ENCODE assay signal across 22 cellular contexts in genomic region chr9:122380293-122380692, GRCh38. TPM values are rescaled to one million over a fixed set of nuclear protein-coding genes. Genes with fewer than 3 reads are reported as not detected.
A peak's percentile ranks its signal among the peaks of the same experiment; 100 is the strongest.
DNase-seq lines count a peak whose midpoint lies in the region; ATAC-seq, FAIRE-seq and TF ChIP-seq lines count a peak whose summit lies in the region.
"Had no signal": no experiment of that assay in that cellular context is flagged by ENCODE, and none has a peak within 500 bp of the region (broad histone marks: within the 10 kb centered on the region; RNA-seq: fewer than 3 reads in every experiment).

No MANE protein-coding gene starts in this region.

- H3K9me3 ChIP-seq in A549 (peaks cover 11% of the 10 kb centered on the region), IMR-90 (ENCODE audit: control insufficient read depth, insufficient read depth, low read length) (peaks cover 3% of the 10 kb centered on the region; the same call in 1 of the 2 replicates)

- H3K27ac ChIP-seq in A549 (no peak overlapping the region), IMR-90 (ENCODE audit: insufficient read depth, low read length) (no peak overlapping the region)
- H3K27ac ChIP-seq: 22Rv1; BLaER1 treated with 17β-estradiol and CSF1 and Interleukin-3, amounts not matched to agents 10 nM and 100 nM; C4-2B had no signal

- H3K23ac ChIP-seq in IMR-90 (ENCODE audit: low read depth, low read length), result no peak overlapping the region

- no peak overlapping the region for H4K91ac ChIP-seq in IMR-90 (ENCODE audit: insufficient read depth, low read depth, low read length)

- no TSS peak for BruUV-seq in IMR-90 (replicated peaks; lab: Mats Ljungman, UMichigan)

- H3K4me1 Mint-ChIP-seq in chondrocyte (ENCODE audit: low read depth), result peaks cover 29% of the 10 kb centered on the region

- no peaks in the 10 kb centered on the region for H3K36me3 Mint-ChIP-seq in chondrocyte (ENCODE audit: low read depth)
- H3K36me3 Mint-ChIP-seq: CD8-positive, alpha-beta T cell had no signal

- H3K27me3 ChIP-seq in IMR-90 (ENCODE audit: control insufficient read depth, insufficient read depth, low read length), result no peaks in the 10 kb centered on the region
- H3K27me3 ChIP-seq: BLaER1 treated with 17β-estradiol and CSF1 and Interleukin-3, amounts not matched to agents 10 nM and 100 nM had no signal

- H3K9me1 ChIP-seq in IMR-90 (ENCODE audit: insufficient read depth, low read length), result peaks cover 41% of the 10 kb centered on the region

- H3K14ac ChIP-seq in IMR-90 (replicated peaks; ENCODE audit: low read depth, low read length), result 0 out of 2 replicates have a peak overlapping the region, but pooled peaks have one; percentile 5

- no peak overlapping the region for H3K4me3 Mint-ChIP-seq in chondrocyte (ENCODE audit: unreplicated experiment)
- H3K4me3 Mint-ChIP-seq: B cell; CD4-positive, alpha-beta T cell; CD8-positive, alpha-beta T cell had no signal

- FAIRE-seq in A549 (lab: Jason Lieb, UNC) (no peak), GM12891 (lab: Jason Lieb, UNC) (no peak)
- FAIRE-seq: D721Med, G401.6, GM12892, GM18507 had no signal

- H3K4me3 ChIP-seq in A549, result no peak overlapping the region
- H3K4me3 ChIP-seq in IMR-90 (ENCODE audit: insufficient read depth, low read depth, low read length), result no peak overlapping the region

- H3K4ac ChIP-seq in IMR-90 (ENCODE audit: low read depth, low read length), result peak overlapping the region; percentile 37; the same call in 1 of the 2 replicates

- no peak overlapping the region for H3K56ac ChIP-seq in IMR-90 (ENCODE audit: extremely low read depth, insufficient read depth, low read length)

- no peak overlapping the region for H2AK9ac ChIP-seq in IMR-90 (replicated peaks; ENCODE audit: low read depth, low read length, poor library complexity)

- H3K27ac Mint-ChIP-seq in chondrocyte (ENCODE audit: unreplicated experiment), result no peak overlapping the region
- H3K27ac Mint-ChIP-seq: B cell; CD4-positive, alpha-beta T cell; CD8-positive, alpha-beta T cell had no signal

- TF ChIP-seq RAD21 in A549 (conservative IDR thresholded peaks at IDR 0.05 in 1 of 2, IDR thresholded peaks at IDR 0.05 in 1 of 2), result no peak
- no peak for TF ChIP-seq RAD21 in IMR-90 (IDR thresholded peaks at IDR 0.05; ENCODE audit: low read length)

- intact Hi-C loops in IMR-90 (cut with micrococcal nuclease), result no loop called here

- TF ChIP-seq POLR2A in A549 (IDR thresholded peaks at IDR 0.05; ENCODE audit: low read length) (no peak), IMR-90 (IDR thresholded peaks at IDR 0.05; ENCODE audit: low read depth, low read length) (no peak), GM12891 (IDR thresholded peaks at IDR 0.05; ENCODE audit: low read depth, low read length) (no peak)

- H3K4me1 ChIP-seq in A549, result peaks cover 43% of the 10 kb centered on the region
- peaks cover 43% of the 10 kb centered on the region for H3K4me1 ChIP-seq in IMR-90 (ENCODE audit: control insufficient read depth, insufficient read depth, low read length)
- H3K4me1 ChIP-seq: Caco-2 had no signal

- no peak for ATAC-seq in A549
- ATAC-seq in IMR-90 (ENCODE audit: low read depth), result no peak
- ATAC-seq: CD8-positive, alpha-beta T cell had no signal

- dilution Hi-C loops in IMR-90 (cut with HindIII; ENCODE audit: low sequenced_read_pairs, unreplicated experiment), result no loop called here

- WGBS in A549 (ENCODE audit: missing lambda C conversion rate), result 83% methylated on average over 4 of the region's 4 CpGs
- no CpG with 5 or more reads among the region's 4 CpGs for WGBS in IMR-90 (ENCODE audit: extremely low coverage in 2 of 2, insufficient read length in 1 of 2), 2 experiments

- no peak overlapping the region for H3K9ac ChIP-seq in IMR-90 (ENCODE audit: low read depth, low read length)
- H3K9ac ChIP-seq: BLaER1 treated with 17β-estradiol and CSF1 and Interleukin-3, amounts not matched to agents 10 nM and 100 nM had no signal

- no peak for DNase-seq in A549 (ENCODE audit: low read depth in 1 of 2, low spot score in 1 of 2)
- DNase-seq in IMR-90, result no peak
- DNase-seq in chondrocyte (ENCODE audit: low spot score), result peak; percentile 20
- no peak for DNase-seq in GM12891 (ENCODE audit: insufficient read length, low spot score)
- no peak for DNase-seq in retina
- DNase-seq: ACHN; Caco-2; Calu3; CD4-positive, alpha-beta T cell; CD8-positive, alpha-beta T cell; DMS79 treated with DMSO at 0.1 percent for 48 hours; GF-D8 had no signal

- H2AK5ac ChIP-seq in IMR-90 (ENCODE audit: low read depth, low read length), result peak overlapping the region; percentile 69; the same call in 1 of the 2 replicates

- peak overlapping the region; percentile 9; the same call in 1 of the 2 replicates for H4K5ac ChIP-seq in IMR-90 (ENCODE audit: low read depth, low read length)

- H3K27me3 Mint-ChIP-seq in chondrocyte (ENCODE audit: low read depth), result peaks cover 2% of the 10 kb centered on the region
- H3K27me3 Mint-ChIP-seq: B cell had no signal

- TF ChIP-seq CTCF in A549 (IDR thresholded peaks at IDR 0.05), result no peak
- no peak for TF ChIP-seq CTCF in IMR-90 (conservative IDR thresholded peaks at IDR 0.05; ENCODE audit: low read depth, low read length)
- no peak for TF ChIP-seq CTCF in chondrocyte (IDR thresholded peaks at IDR 0.05)

- CTCF ChIA-PET in A549 (lab: Yijun Ruan, JAX) (interaction anchor here (0.6 to 1.6 kb wide), 2 partner anchors 24 to 301 kb away, joined by 3 read pairs; no protein-coding TSS in a partner anchor), IMR-90 (lab: Yijun Ruan, JAX) (no interaction called here)

- no peak overlapping the region for H2BK120ac ChIP-seq in IMR-90 (ENCODE audit: low read depth, low read length)

- no peak for TF ChIP-seq EP300 in A549 (IDR thresholded peaks at IDR 0.05)

- H3K79me1 ChIP-seq in IMR-90 (ENCODE audit: low read depth in 1 of 2, low read length in 2 of 2), result peaks cover 13 to 66% of the 10 kb centered on the region in 2 experiments; a peak in 3 of 4 replicates

- H2BK5ac ChIP-seq in IMR-90 (ENCODE audit: low read depth, low read length, poor library complexity, severe bottlenecking), result peak overlapping the region; percentile 27

- H3K18ac ChIP-seq in IMR-90 (ENCODE audit: low read depth, low read length), result peak overlapping the region; percentile 26; the same call in 1 of the 2 replicates

- H4K8ac ChIP-seq in IMR-90 (ENCODE audit: low read depth in 2 of 2, low read length in 2 of 2), result no peak overlapping the region

- POLR2A ChIA-PET in A549 (lab: Yijun Ruan, JAX) (no interaction called here), IMR-90 (lab: Charles Lee; ENCODE audit: unreplicated experiment) (no interaction called here)

- H3K4me2 ChIP-seq in A549, result no peak overlapping the region
- no peak overlapping the region for H3K4me2 ChIP-seq in IMR-90 (ENCODE audit: low read depth, low read length)
- H3K4me2 ChIP-seq: BLaER1 treated with 17β-estradiol and CSF1 and Interleukin-3, amounts not matched to agents 10 nM and 100 nM had no signal

- no peak overlapping the region for H2BK20ac ChIP-seq in IMR-90 (ENCODE audit: low read depth, low read length)

- no peak overlapping the region for H2BK15ac ChIP-seq in IMR-90 (ENCODE audit: low read depth, low read length)

- peaks cover 52% of the 10 kb centered on the region for H3K36me3 ChIP-seq in IMR-90 (ENCODE audit: control insufficient read depth, insufficient read depth, low read length)

- no peaks in the 10 kb centered on the region for H3K9me3 Mint-ChIP-seq in chondrocyte (ENCODE audit: low read depth)

- no peak overlapping the region for H2AFZ ChIP-seq in IMR-90 (replicated peaks; ENCODE audit: low read length, poor library complexity)

- no peaks in the 10 kb centered on the region for H4K20me1 ChIP-seq in IMR-90 (ENCODE audit: insufficient read depth, low read length)

- in situ Hi-C loops in IMR-90 (cut with MboI; ENCODE audit: low sequenced_read_pairs), result no loop called here

TF ChIP-seq in A549, 52 proteins besides CTCF, POLR2A, EP300 and RAD21:
- TF ChIP-seq CHD4 (IDR thresholded peaks at IDR 0.05; ENCODE audit: borderline replicate concordance) (no peak), ZC3H11A (IDR thresholded peaks at IDR 0.05) (peak; percentile 85)
TF ChIP-seq in A549: peak in this region for 1.

TF ChIP-seq in IMR-90, 13 proteins besides CTCF, POLR2A, EP300 and RAD21 (continues in another document):
- no peak for TF ChIP-seq RFX5 (IDR thresholded peaks at IDR 0.05; ENCODE audit: low read depth, low read length)
- TF ChIP-seq MXI1 (IDR thresholded peaks at IDR 0.05; ENCODE audit: borderline replicate concordance, low read depth, low read length), result no peak
- no peak for TF ChIP-seq MAZ (IDR thresholded peaks at IDR 0.05; ENCODE audit: borderline replicate concordance, low read depth, low read length)
- TF ChIP-seq RCOR1 (IDR thresholded peaks at IDR 0.05; ENCODE audit: insufficient replicate concordance, low read length), result no peak
- TF ChIP-seq SMC3 (IDR thresholded peaks at IDR 0.05; ENCODE audit: low read depth, low read length), result no peak
- TF ChIP-seq CHD1 (IDR thresholded peaks at IDR 0.05; ENCODE audit: low read depth, low read length), result no peak
- TF ChIP-seq MAFK (IDR thresholded peaks at IDR 0.05; ENCODE audit: low read depth, low read length), result no peak

TF ChIP-seq in GM12891, 5 proteins besides CTCF, POLR2A, EP300 and RAD21:
- TF ChIP-seq TAF1 (IDR thresholded peaks at IDR 0.05; ENCODE audit: low read depth, low read length) (no peak), PAX5 (IDR thresholded peaks at IDR 0.05; ENCODE audit: insufficient read depth, low read length, severe bottlenecking) (no peak), POLR2AphosphoS5 (IDR thresholded peaks at IDR 0.05; ENCODE audit: low read depth, low read length) (no peak), SPI1 (IDR thresholded peaks at IDR 0.05; ENCODE audit: low read depth, low read length) (no peak), POU2F2 (IDR thresholded peaks at IDR 0.05; ENCODE audit: low read depth, low read length) (no peak)

RNA-seq across cellular contexts. Expression of gene PTGS1, which starts 9.5 kb away (rescaled TPM):
- polyA plus RNA-seq in A549 (2011; rRNA removed), result 0.41 and 0.49 TPM in 2 replicates
- polyA plus RNA-seq in A549 (2012; cell fraction: cytosol; rRNA removed), result 0.20 and 0.32 TPM in 2 replicates
- polyA plus RNA-seq in A549 (2012; cell fraction: nucleus; rRNA removed), result 0.37 and 0.43 TPM in 2 replicates
- 0.77 to 1.6 TPM (median 1.0 TPM) in 3 replicates for polyA plus RNA-seq in A549 (2017; fragmentation: RNase III; extraction: RNeasy Plus Mini Kit Qiagen cat#74134 plus additional on column Dnase treatment)
- polyA minus RNA-seq in A549 (2011; rRNA and poly(A)+ RNA removed), result 0.44 and 0.54 TPM in 2 replicates
- 21.1 and 24.7 TPM in 2 replicates for total RNA-seq in IMR-90 (2012; rRNA removed)
- 33.9 and 38.3 TPM in 2 replicates for polyA plus RNA-seq in IMR-90 (2012; rRNA removed)
- polyA plus RNA-seq in IMR-90 (2012; cell fraction: cytosol; rRNA removed), result 32.1 and 51.8 TPM in 2 replicates
- polyA plus RNA-seq in IMR-90 (2012; cell fraction: nucleus; rRNA removed; ENCODE audit: low replicate concordance), result 40.2 and 55.2 TPM in 2 replicates
- 0.59 to 2.7 TPM (median 0.97 TPM) in 3 replicates for total RNA-seq in chondrocyte
- polyA plus RNA-seq in GM12891 (2012; ENCODE audit: low read depth, missing spikeins), result 1.6 TPM
- total RNA-seq: A172; A673; CD8-positive, alpha-beta T cell had no signal
